ENCODE assay signal across 22 cellular contexts in genomic region chr22:45525480-45525879, GRCh38. TPM values are rescaled to one million over a fixed set of nuclear protein-coding genes. Genes with fewer than 3 reads are reported as not detected.
DNase-seq lines count a peak whose midpoint lies in the region; ATAC-seq and TF ChIP-seq lines count a peak whose summit lies in the region.
"Had no signal": no experiment of that assay in that cellular context is flagged by ENCODE, and none has a peak within 500 bp of the region (broad histone marks: within the 10 kb centered on the region; RNA-seq: fewer than 3 reads in every experiment).

No MANE protein-coding gene starts in this region.

- H3K79me2 ChIP-seq in trophoblast cell (ENCODE audit: control insufficient read depth, insufficient read depth, low read length, poor library complexity): peaks cover 7% of the 10 kb centered on the region

- 97% methylated on average over 5 of the region's 15 CpGs for WGBS in esophagus muscularis mucosa
- WGBS in trophoblast cell (ENCODE audit: extremely low coverage, insufficient coverage, insufficient read length): no CpG with 5 or more reads among the region's 15 CpGs
- WGBS in transverse colon (ENCODE audit: low coverage in 1 of 2), 2 donors: 87% methylated on average over 13 of the region's 15 CpGs; no CpG with 5 or more reads in 1 of the 2 donors

- in situ Hi-C loops in transverse colon (cut with MboI; ENCODE audit: low pct_ligation_motif_present in 1 of 4, low pct_unique_long_range_greater_than_20kb in 1 of 4, low sequenced_read_pairs in 3 of 4): loop anchor here in 1 of 4 donors (25.0 kb wide), 1 partner anchor 263 kb away; no protein-coding TSS in a partner anchor

- no peak for TF ChIP-seq CTCF in esophagus muscularis mucosa (IDR thresholded peaks at IDR 0.05)
- no peak for TF ChIP-seq CTCF in transverse colon (IDR thresholded peaks at IDR 0.05)

- no peak overlapping the region for H2AK5ac ChIP-seq in trophoblast cell (ENCODE audit: low read length)

- no peak overlapping the region for H2AFZ ChIP-seq in trophoblast cell (ENCODE audit: insufficient read depth, low read length, poor library complexity)

- H3K4me3 ChIP-seq in HUES6 (ENCODE audit: low read depth, low read length): no peak overlapping the region
- H3K4me3 ChIP-seq in esophagus muscularis mucosa: no peak overlapping the region
- H3K4me3 ChIP-seq in trophoblast cell (ENCODE audit: low read depth, low read length): peak overlapping the region; percentile 10
- no peak overlapping the region for H3K4me3 ChIP-seq in transverse colon
- H3K4me3 ChIP-seq: GM12878, MG63 had no signal

- H3K9ac ChIP-seq in HUES6 (ENCODE audit: low read length): no peak overlapping the region
- H3K9ac ChIP-seq in trophoblast cell (ENCODE audit: low read length): no peak overlapping the region

- H3K79me1 ChIP-seq in trophoblast cell (ENCODE audit: low read length): peaks cover 3% of the 10 kb centered on the region

- no peak overlapping the region for H3K4ac ChIP-seq in trophoblast cell (ENCODE audit: low read depth, low read length)

- H3K36me3 ChIP-seq in HUES6 (ENCODE audit: control insufficient read depth, insufficient read depth, low read length) (peaks cover 95% of the 10 kb centered on the region), esophagus muscularis mucosa (peaks cover 0 to 5% (median 4%) of the 10 kb centered on the region in 4 donors), trophoblast cell (ENCODE audit: control insufficient read depth in 1 of 2, insufficient read depth in 2 of 2, low read length in 2 of 2) (peaks cover 88 to 91% of the 10 kb centered on the region in 2 experiments), transverse colon (no peaks in the 10 kb centered on the region)

- H4K8ac ChIP-seq in trophoblast cell (ENCODE audit: low read depth, low read length): no peak overlapping the region

- no peaks in the 10 kb centered on the region for H3K36me3 Mint-ChIP-seq in effector memory CD8-positive, alpha-beta T cell (ENCODE audit: insufficient read depth)
- H3K36me3 Mint-ChIP-seq: CD14-positive monocyte had no signal

- no peak overlapping the region for H3K27ac Mint-ChIP-seq in effector memory CD8-positive, alpha-beta T cell
- H3K27ac Mint-ChIP-seq: CD14-positive monocyte had no signal

- peak overlapping the region; percentile 44 for H4K12ac ChIP-seq in trophoblast cell (ENCODE audit: low read depth, low read length)

- H3K27me3 ChIP-seq in HUES6 (ENCODE audit: control insufficient read depth, insufficient read depth, low read length) (no peaks in the 10 kb centered on the region), esophagus muscularis mucosa (no peaks in the 10 kb centered on the region), trophoblast cell (ENCODE audit: insufficient read depth, low read length) (no peaks in the 10 kb centered on the region), transverse colon (no peaks in the 10 kb centered on the region)
- H3K27me3 ChIP-seq: MG63 had no signal

- H3K4me1 ChIP-seq in HUES6 (ENCODE audit: control insufficient read depth, insufficient read depth, low read length) (no peaks in the 10 kb centered on the region), esophagus muscularis mucosa (peaks cover 4 to 86% (median 61%) of the 10 kb centered on the region in 4 donors), trophoblast cell (ENCODE audit: control insufficient read depth in 1 of 2, insufficient read depth in 2 of 2, low read length in 2 of 2) (peaks cover 0 to 3% of the 10 kb centered on the region in 2 experiments), transverse colon (peaks cover 0 to 3% (median 0%) of the 10 kb centered on the region in 4 donors)

- no peak overlapping the region for H4K91ac ChIP-seq in trophoblast cell (ENCODE audit: low read depth, low read length)

- H3K18ac ChIP-seq in trophoblast cell (ENCODE audit: low read length): peak overlapping the region; percentile 41

- TF ChIP-seq EP300 in esophagus muscularis mucosa (IDR thresholded peaks at IDR 0.05) (no peak), transverse colon (IDR thresholded peaks at IDR 0.05; ENCODE audit: low read depth) (no peak)

- H3K4me2 ChIP-seq in trophoblast cell (ENCODE audit: low read length): no peak overlapping the region

- no peak overlapping the region for H3K23ac ChIP-seq in trophoblast cell (ENCODE audit: low read length)

- H3K14ac ChIP-seq in trophoblast cell (ENCODE audit: low read length): peak overlapping the region; percentile 14

- H2BK120ac ChIP-seq in trophoblast cell (ENCODE audit: insufficient read depth, low read length, poor library complexity): no peak overlapping the region

- no peak for ATAC-seq in effector memory CD8-positive, alpha-beta T cell (replicated peaks)
- ATAC-seq: GM12878 had no signal

- no peak overlapping the region for H2BK5ac ChIP-seq in trophoblast cell (ENCODE audit: low read depth, low read length, poor library complexity)

- TF ChIP-seq POLR2A in esophagus muscularis mucosa (IDR thresholded peaks at IDR 0.05; ENCODE audit: low read depth) (no peak), transverse colon (IDR thresholded peaks at IDR 0.05) (no peak)

- H3K4me3 Mint-ChIP-seq in effector memory CD8-positive, alpha-beta T cell: no peak overlapping the region
- H3K4me3 Mint-ChIP-seq: CD14-positive monocyte had no signal

- DNase-seq in esophagus muscularis mucosa (ENCODE audit: extremely low spot score) (no peak), trophoblast cell (no peak), transverse colon (no peak), NCI-H1417 treated with DMSO at 0.1 percent for 48 hours (lab: John Stamatoyannopoulos, UW) (no peak), HK-2 (ENCODE audit: unreplicated experiment) (no peak), NCI-H1417 (lab: John Stamatoyannopoulos, UW) (no peak)
- DNase-seq in effector memory CD8-positive, alpha-beta T cell: no peak
- DNase-seq: AML-193; DMS 273 treated with DMSO at 0.1 percent for 48 hours; GDM1; GOT3; MG63; NCI-H1092; NCI-H1694 treated with DMSO at 0.1 percent for 48 hours; NCI-H2107; NCI-H226; NCI-H526 treated with DMSO at 0.1 percent for 48 hours; NK-92 treated with Interleukin-12 subunit alpha and Interleukin-12 subunit beta, amount 100 ng/mL, for 24 hours had no signal

- peaks cover 7 to 44% of the 10 kb centered on the region in 2 donors for H3K27me3 Mint-ChIP-seq in effector memory CD8-positive, alpha-beta T cell

- intact Hi-C loops in esophagus muscularis mucosa (cut with DNase I): no loop called here
- intact Hi-C loops in transverse colon (cut with DNase I; ENCODE audit: low total_unique reads): no loop called here

- no peaks in the 10 kb centered on the region for H3K4me1 Mint-ChIP-seq in effector memory CD8-positive, alpha-beta T cell (ENCODE audit: low read depth in 2 of 2)
- H3K4me1 Mint-ChIP-seq: CD14-positive monocyte had no signal

- H3K9me3 ChIP-seq in HUES6 (ENCODE audit: control insufficient read depth, insufficient read depth, low read depth, low read length): no peaks in the 10 kb centered on the region
- H3K9me3 ChIP-seq in esophagus muscularis mucosa: no peaks in the 10 kb centered on the region
- H3K9me3 ChIP-seq in trophoblast cell (ENCODE audit: insufficient read depth, low read depth, low read length): no peaks in the 10 kb centered on the region
- H3K9me3 ChIP-seq in transverse colon: no peaks in the 10 kb centered on the region
- H3K9me3 ChIP-seq: MG63 had no signal

- H3K27ac ChIP-seq in HUES6 (ENCODE audit: low read depth, low read length) (0 out of 2 replicates have a peak overlapping the region, but pooled peaks have one; percentile 18), esophagus muscularis mucosa (replicated peaks in 1 of 4) (peak overlapping the region; percentile 73 to 92 (median 83)), trophoblast cell (ENCODE audit: low read depth, low read length) (peak overlapping the region; percentile 23), transverse colon (peak overlapping the region; percentile 44 to 67 (median 61))

- H2BK12ac ChIP-seq in trophoblast cell (ENCODE audit: low read length): peak overlapping the region; percentile 51

- no peaks in the 10 kb centered on the region for H3K9me3 Mint-ChIP-seq in effector memory CD8-positive, alpha-beta T cell
- H3K9me3 Mint-ChIP-seq: CD14-positive monocyte had no signal

RNA-seq across cellular contexts. Expression of gene FBLN1, which starts 22.8 kb away (rescaled TPM):
- total RNA-seq in esophagus muscularis mucosa: 100 to 1,000 TPM; 355 to 534 (median 417) TPM
- 1,067 and 1,077 TPM in 2 replicates for polyA plus RNA-seq in trophoblast cell (2013)
- 10 to 100 TPM; 48.6 to 92.1 (median 68.9) TPM for total RNA-seq in transverse colon
- total RNA-seq: OCI-LY7 had no signal

Comparison
In these comparisons a context has a peak if more than half of its experiments do, and no peak if none do; other contexts are left out.
1. H3K27ac ChIP-seq: peak in every context shown above with its lines; median percentile 83 in esophagus muscularis mucosa; 61 in transverse colon; 23 in trophoblast cell; 18 in HUES6.